18 cellular contexts compared by ENCODE assay signal in the genomic region with DNA sequence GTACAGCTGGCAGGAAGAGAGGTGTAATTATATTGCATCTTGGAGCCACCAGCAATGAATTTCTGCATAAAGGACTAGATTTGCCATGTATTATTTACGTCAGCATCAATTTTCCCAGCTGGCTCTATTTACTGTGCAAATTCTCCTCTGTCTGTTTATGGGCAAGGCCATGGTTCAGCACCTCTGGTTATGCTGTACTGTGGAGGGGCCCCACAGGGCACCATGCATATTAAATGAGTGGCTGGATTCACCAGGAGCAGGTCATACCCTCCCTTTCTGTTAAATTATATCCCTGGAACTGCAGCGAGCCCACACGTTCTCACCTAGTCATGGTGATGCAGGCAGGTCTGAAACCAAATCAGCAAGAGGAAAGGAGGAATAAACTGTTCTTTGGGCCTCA.
"Had no signal": no experiment of that assay in that cellular context is flagged by ENCODE, and none has a peak within 500 bp of the region (broad histone marks: within the 10 kb centered on the region; RNA-seq: fewer than 3 reads in every experiment).

No MANE protein-coding gene starts in this region.

- H3K9me3 Mint-ChIP-seq: activated naive CD4-positive, alpha-beta T cell treated with anti-CD3 and anti-CD28 coated beads, Interleukin-2, amount 10 ng/mL, durations not matched to agents 7 days and 5 days; activated naive CD8-positive, alpha-beta T cell treated with anti-CD3 and anti-CD28 coated beads, Interleukin-2, amount 50 U/mL, for 24 hours; naive B cell; neural crest cell; stimulated activated effector memory CD8-positive, alpha-beta T cell treated with anti-CD3 and anti-CD28 coated beads, Interleukin-12 subunit alpha, Interleukin-12 subunit beta, amount 100 ng/mL, for 72 hours; stimulated activated naive CD8-positive, alpha-beta T cell treated with anti-CD3 and anti-CD28 coated beads, Interleukin-15, amount 100 ng/mL, for 72 hours; T-helper 2 cell treated with Interferon-gamma antibody and Interleukin-4, amounts not matched to agents 5 μg/mL and 100 μg/mL, for 36 hours had no signal

- H3K4me1 Mint-ChIP-seq: activated naive CD4-positive, alpha-beta T cell treated with anti-CD3 and anti-CD28 coated beads, Interleukin-2, amount 10 ng/mL, durations not matched to agents 7 days and 5 days; neural crest cell had no signal

- H3K4me3 Mint-ChIP-seq: activated naive CD4-positive, alpha-beta T cell treated with anti-CD3 and anti-CD28 coated beads, Interleukin-2, amount 10 ng/mL, durations not matched to agents 7 days and 5 days; activated naive CD8-positive, alpha-beta T cell treated with anti-CD3 and anti-CD28 coated beads, Interleukin-2, amount 50 U/mL, for 24 hours; naive B cell; neural crest cell; stimulated activated effector memory CD8-positive, alpha-beta T cell treated with anti-CD3 and anti-CD28 coated beads, Interleukin-12 subunit alpha, Interleukin-12 subunit beta, amount 100 ng/mL, for 72 hours; stimulated activated naive CD8-positive, alpha-beta T cell treated with anti-CD3 and anti-CD28 coated beads, Interleukin-15, amount 100 ng/mL, for 72 hours; T-helper 2 cell treated with Interferon-gamma antibody and Interleukin-4, amounts not matched to agents 5 μg/mL and 100 μg/mL, for 36 hours had no signal

- H3K27me3 Mint-ChIP-seq: activated naive CD4-positive, alpha-beta T cell treated with anti-CD3 and anti-CD28 coated beads, Interleukin-2, amount 10 ng/mL, durations not matched to agents 7 days and 5 days; activated naive CD8-positive, alpha-beta T cell treated with anti-CD3 and anti-CD28 coated beads, Interleukin-2, amount 50 U/mL, for 24 hours; naive B cell; stimulated activated naive CD8-positive, alpha-beta T cell treated with anti-CD3 and anti-CD28 coated beads, Interleukin-15, amount 100 ng/mL, for 72 hours had no signal

- ATAC-seq: activated CD4-positive, CD25-positive, alpha-beta regulatory T cell treated with anti-CD3 and anti-CD28 coated beads, Interleukin-2, amount 50 U/mL, for 24 hours; activated naive CD8-positive, alpha-beta T cell treated with anti-CD3 and anti-CD28 coated beads, Interleukin-2, amount 50 U/mL, for 24 hours; heart right ventricle; left lung; sciatic nerve; stimulated activated effector memory CD8-positive, alpha-beta T cell treated with anti-CD3 and anti-CD28 coated beads, Interleukin-12 subunit alpha, Interleukin-12 subunit beta, amount 100 ng/mL, for 72 hours; stimulated activated naive CD8-positive, alpha-beta T cell treated with anti-CD3 and anti-CD28 coated beads, Interleukin-15, amount 100 ng/mL, for 72 hours had no signal

- H3K27ac ChIP-seq: cardiac muscle cell, heart right ventricle, tibial artery, VCaP had no signal

- DNase-seq: activated effector memory CD4-positive, alpha-beta T cell treated with anti-CD3 and anti-CD28 coated beads, Interleukin-2, amount 50 U/mL, for 16 hours; activated naive CD4-positive, alpha-beta T cell treated with anti-CD3 and anti-CD28 coated beads, Interleukin-2, amount 10 ng/mL, durations not matched to agents 7 days and 5 days; activated naive CD8-positive, alpha-beta T cell treated with anti-CD3 and anti-CD28 coated beads, Interleukin-2, amount 50 U/mL, for 24 hours; heart right ventricle; kidney; left lung; naive B cell; small intestine; stimulated activated CD4-positive, alpha-beta T cell treated with anti-CD3 and anti-CD28 coated beads, Interleukin-2, amount 100 ng/mL, for 24 hours; stimulated activated naive CD8-positive, alpha-beta T cell treated with anti-CD3 and anti-CD28 coated beads, Interleukin-15, amount 100 ng/mL, for 72 hours; tibial artery had no signal

- H3K27ac Mint-ChIP-seq: activated naive CD8-positive, alpha-beta T cell treated with anti-CD3 and anti-CD28 coated beads, Interleukin-2, amount 50 U/mL, for 24 hours; stimulated activated effector memory CD8-positive, alpha-beta T cell treated with anti-CD3 and anti-CD28 coated beads, Interleukin-12 subunit alpha, Interleukin-12 subunit beta, amount 100 ng/mL, for 72 hours; stimulated activated naive CD8-positive, alpha-beta T cell treated with anti-CD3 and anti-CD28 coated beads, Interleukin-15, amount 100 ng/mL, for 72 hours; T-helper 2 cell treated with Interferon-gamma antibody and Interleukin-4, amounts not matched to agents 5 μg/mL and 100 μg/mL, for 36 hours had no signal
